Comparison of ENCODE assay signal across 16 cellular contexts in the genomic region with DNA sequence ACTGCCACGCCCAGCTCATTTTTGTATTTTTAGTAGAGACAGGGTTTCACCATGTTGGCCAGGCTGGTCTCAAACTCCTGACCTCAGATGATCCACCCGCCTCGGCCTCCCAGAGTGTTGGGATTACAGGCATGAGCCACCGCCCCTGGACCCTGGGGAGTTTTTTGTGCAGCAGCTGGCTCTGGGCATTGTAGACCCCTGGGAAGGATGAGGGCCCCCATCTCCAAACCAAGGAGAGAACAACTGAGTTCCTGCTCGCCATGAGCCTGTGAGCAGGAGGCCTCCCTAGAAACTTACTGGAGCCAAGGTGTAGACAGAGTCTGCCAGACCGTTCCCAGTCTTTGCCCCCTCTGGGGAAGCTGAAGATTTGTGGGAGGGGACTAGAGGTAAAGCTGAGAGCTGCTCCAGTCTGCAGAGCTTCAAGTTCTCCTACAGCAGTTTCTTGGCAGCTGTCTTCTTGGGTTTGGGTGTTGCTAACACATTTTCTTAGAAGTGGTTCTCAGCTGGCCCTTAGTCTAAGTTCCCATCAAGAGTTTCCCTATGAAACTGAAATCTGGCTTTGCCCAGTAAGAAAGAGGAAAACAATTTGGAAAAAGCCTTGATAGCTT.
"Had no signal": no experiment of that assay in that cellular context is flagged by ENCODE, and none has a peak within 500 bp of the region (broad histone marks: within the 10 kb centered on the region; RNA-seq: fewer than 3 reads in every experiment).

No MANE protein-coding gene starts in this region.

- H3K9me3 Mint-ChIP-seq: activated naive CD8-positive, alpha-beta T cell treated with anti-CD3 and anti-CD28 coated beads for 36 hours; activated T-cell treated with anti-CD3 and anti-CD28 coated beads, Interleukin-2, amount 50 U/mL, for 4 hours; natural killer cell had no signal

- H3K4me3 ChIP-seq: colonic mucosa, mucosa of descending colon, prostate gland, tibial nerve had no signal

- H3K27me3 ChIP-seq: colonic mucosa, tibial nerve had no signal

- H3K27me3 Mint-ChIP-seq: activated naive CD8-positive, alpha-beta T cell treated with anti-CD3 and anti-CD28 coated beads for 36 hours had no signal

- H3K9me3 ChIP-seq: colonic mucosa, mucosa of descending colon, prostate gland, tibial nerve had no signal

- H3K27ac ChIP-seq: colonic mucosa had no signal

- H3K4me3 Mint-ChIP-seq: activated naive CD8-positive, alpha-beta T cell treated with anti-CD3 and anti-CD28 coated beads for 36 hours; activated T-cell treated with anti-CD3 and anti-CD28 coated beads, Interleukin-2, amount 50 U/mL, for 4 hours; natural killer cell had no signal

- H3K4me1 ChIP-seq: colonic mucosa, prostate gland had no signal

- H3K27ac Mint-ChIP-seq: activated naive CD8-positive, alpha-beta T cell treated with anti-CD3 and anti-CD28 coated beads for 36 hours; natural killer cell had no signal

- H3K4me1 Mint-ChIP-seq: natural killer cell had no signal

- H3K36me3 ChIP-seq: colonic mucosa had no signal

- DNase-seq: activated CD4-positive, alpha-beta T cell treated with anti-CD3 and anti-CD28 coated beads, Interleukin-2, amount 50 U/mL, for 48 hours; activated CD4-positive, CD25-positive, alpha-beta regulatory T cell treated with anti-CD3 and anti-CD28 coated beads, Interleukin-2, amount 50 U/mL, for 72 hours; activated effector memory CD4-positive, alpha-beta T cell treated with anti-CD3 and anti-CD28 coated beads, Interleukin-2, amount 50 U/mL, for 16 hours; activated naive CD8-positive, alpha-beta T cell treated with anti-CD3 and anti-CD28 coated beads for 36 hours; activated T-cell treated with anti-CD3 and anti-CD28 coated beads, Interleukin-2, amount 50 U/mL, for 4 hours; anterior cingulate cortex; colonic mucosa; glutamatergic neuron; left colon; mucosa of descending colon; natural killer cell; stimulated activated CD4-positive, alpha-beta T cell treated with anti-CD3 and anti-CD28 coated beads, Interleukin-4, amount 100 ng/mL, for 1 hour; stimulated activated CD8-positive, alpha-beta memory T cell treated with anti-CD3 and anti-CD28 coated beads, Interleukin-4, amount 100 ng/mL, for 48 hours; stimulated activated naive CD8-positive, alpha-beta T cell treated with anti-CD3 and anti-CD28 coated beads, Interleukin-15, Interleukin-2, amounts not matched to agents 100 U/mL and 50 U/mL, for 24 hours had no signal
